In the genomic region with DNA sequence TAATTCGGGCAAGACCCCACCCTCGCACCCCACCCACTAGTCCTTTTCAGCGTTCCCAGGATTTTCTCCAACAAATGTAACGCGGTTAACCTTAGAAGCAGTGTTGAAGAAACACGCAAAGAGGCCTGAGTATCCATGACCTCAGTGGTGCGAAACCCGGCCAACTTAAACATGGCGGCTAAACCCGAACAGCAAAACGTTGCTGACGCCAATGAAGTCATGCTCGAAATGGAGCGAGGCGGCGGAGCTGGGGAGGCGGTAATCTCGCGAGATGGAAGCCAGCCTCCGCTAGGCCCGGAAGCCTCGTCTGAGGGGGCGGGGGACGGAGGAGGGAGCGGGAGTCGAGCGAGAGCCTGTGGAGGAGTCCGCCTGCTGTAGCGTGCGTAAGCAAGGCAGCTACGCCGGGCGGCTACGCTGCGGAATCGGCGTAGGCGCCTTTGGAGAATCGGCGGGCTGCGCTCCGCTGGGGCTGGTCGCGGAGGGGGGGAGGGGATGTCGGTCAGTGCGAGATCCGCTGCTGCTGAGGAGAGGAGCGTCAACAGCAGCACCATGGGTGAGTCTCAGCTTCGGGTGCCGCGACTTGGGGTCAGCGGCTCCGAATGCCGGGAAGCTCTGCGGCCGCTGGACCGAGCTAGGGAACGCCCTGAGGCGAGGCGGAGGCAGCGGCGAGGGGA, we compare ENCODE assay signal across 8 cellular contexts. TPM values are rescaled to one million over a fixed set of nuclear protein-coding genes. Genes with fewer than 3 reads are reported as not detected.
DNase-seq lines count a peak whose midpoint lies in the region; ATAC-seq and TF ChIP-seq lines count a peak whose summit lies in the region.

A gene (plus strand): TSS at position 340 of the 674 bp plus-strand sequence. CDS start 153 bp downstream, at position 493.

- no peaks in the 10 kb centered on the region for H3K27me3 Mint-ChIP-seq in WTC11 (ENCODE audit: low read depth)

- H3K27ac ChIP-seq in AG04450 (ENCODE audit: low read depth, low read length) (peak within 1 kb of the TSS; percentile 98), smooth muscle cell (ENCODE audit: low read depth) (peak within 1 kb of the TSS; percentile 97)

- CTCF ChIA-PET in AG04450 (lab: Charles Lee): interaction anchor here (0.6 to 5.6 kb wide), 18 partner anchors 9 to 549 kb away, joined by 3 to 58 read pairs (median 4); no protein-coding TSS in a partner anchor
- CTCF ChIA-PET in WTC11 (lab: Charles Lee): interaction anchor here (0.6 to 4.1 kb wide), 15 partner anchors 9 to 205 kb away, joined by 3 to 32 read pairs (median 3); no protein-coding TSS in a partner anchor

- peak within 1 kb of the TSS; percentile 98 for H3K27ac Mint-ChIP-seq in WTC11

- H3K4me1 Mint-ChIP-seq in WTC11: peaks cover 42% of the 10 kb centered on the region

- DNase-seq in AG04450 (ENCODE audit: low read depth, low spot score) (peak; percentile 97), NCI-H226 (peak; percentile 100), WTC11 (ENCODE audit: low spot score) (peak; percentile 99), cardiac fibroblast (ENCODE audit: low read depth in 2 of 2) (peak; percentile 99), iPS-NIHi11 (ENCODE audit: low spot score) (peak; percentile 93), smooth muscle cell (lab: John Stamatoyannopoulos, UW; ENCODE audit: unreplicated experiment) (peak; percentile 94)

- TF ChIP-seq CTCF in AG04450 (IDR thresholded peaks at IDR 0.05; ENCODE audit: low read depth, low read length) (no peak), WTC11 (IDR thresholded peaks at IDR 0.05) (no peak), cardiac fibroblast (IDR thresholded peaks at IDR 0.05; ENCODE audit: low read depth, low read length) (no peak), smooth muscle cell (IDR thresholded peaks at IDR 0.05; ENCODE audit: borderline replicate concordance, insufficient read depth, poor library complexity, severe bottlenecking) (no peak)

- H3K27me3 ChIP-seq in AG04450 (ENCODE audit: control insufficient read depth, insufficient read depth, low read length) (no peaks in the 10 kb centered on the region), smooth muscle cell (ENCODE audit: low read depth) (no peaks in the 10 kb centered on the region)

- peaks cover 58% of the 10 kb centered on the region for H3K79me2 ChIP-seq in smooth muscle cell (ENCODE audit: low read depth)

- no peaks in the 10 kb centered on the region for H3K36me3 ChIP-seq in smooth muscle cell (ENCODE audit: low read depth)

- H3K4me2 ChIP-seq in smooth muscle cell: peak within 1 kb of the TSS; percentile 90

- ATAC-seq in GM18909 (IDR thresholded peaks at IDR 0.05; ENCODE audit: poor library complexity, unreplicated experiment) (peak; percentile 90), HG03175 (IDR thresholded peaks at IDR 0.05; ENCODE audit: unreplicated experiment) (peak; percentile 88), WTC11 (peak; percentile 93)

- peaks cover 24% of the 10 kb centered on the region for H3K4me1 ChIP-seq in smooth muscle cell (ENCODE audit: low read depth)

- under 1% methylated on average over 40 of the region's 62 CpGs for WGBS in smooth muscle cell (ENCODE audit: low lambda C conversion rate)

- peak within 1 kb of the TSS; percentile 94 for H3K9ac ChIP-seq in smooth muscle cell (ENCODE audit: low read depth)

- H4K20me1 ChIP-seq in smooth muscle cell (ENCODE audit: low read depth): peaks cover 39% of the 10 kb centered on the region

- peak within 1 kb of the TSS; percentile 65 for H2AFZ ChIP-seq in smooth muscle cell (ENCODE audit: low read depth)

- H3K9me3 Mint-ChIP-seq in WTC11: no peaks in the 10 kb centered on the region

- no peaks in the 10 kb centered on the region for H3K36me3 Mint-ChIP-seq in WTC11

- peak within 1 kb of the TSS; percentile 78 for H3K4me3 ChIP-seq in AG04450 (ENCODE audit: low read depth, low read length)
- peak within 1 kb of the TSS; percentile 93 to 97 for H3K4me3 ChIP-seq in cardiac fibroblast (replicated peaks in 1 of 2; ENCODE audit: low read depth in 2 of 2, low read length in 2 of 2)
- H3K4me3 ChIP-seq in smooth muscle cell: peak within 1 kb of the TSS; percentile 90

- POLR2A ChIA-PET in AG04450 (lab: Yijun Ruan, JAX) (interaction anchor here (0.5 to 1.8 kb wide), 15 partner anchors 10 to 589 kb away, joined by 3 to 17 read pairs (median 5); a partner anchor contains a TSS), WTC11 (lab: Charles Lee) (interaction anchor here (0.6 to 2.7 kb wide), 13 partner anchors 9 to 765 kb away, joined by 3 to 16 read pairs (median 3); a partner anchor contains a TSS)

- H3K9me3 ChIP-seq in AG04450 (ENCODE audit: control insufficient read depth, insufficient read depth, low read length) (no peaks in the 10 kb centered on the region; the same call in 1 of the 2 replicates), smooth muscle cell (replicated peaks; ENCODE audit: low read depth) (no peaks in the 10 kb centered on the region)

- H3F3A ChIP-seq in smooth muscle cell (ENCODE audit: low read depth): peaks cover 6% of the 10 kb centered on the region

- H3K4me3 Mint-ChIP-seq in WTC11: peak within 1 kb of the TSS; percentile 90

TF ChIP-seq in WTC11, 78 proteins besides CTCF, POLR2A, EP300 and RAD21 (continues in another document):
- TF ChIP-seq ETV6 (CRISPR knock-in tag; IDR thresholded peaks at IDR 0.05) (no peak; the same call in 1 of the 2 replicates), CREB1 (CRISPR knock-in tag; IDR thresholded peaks at IDR 0.05) (no peak), NR2C2 (CRISPR knock-in tag; IDR thresholded peaks at IDR 0.05) (no peak), GABPB1 (CRISPR knock-in tag; IDR thresholded peaks at IDR 0.05) (peak; percentile 55), NFYB (CRISPR knock-in tag; conservative IDR thresholded peaks at IDR 0.05; ENCODE audit: low read depth) (no peak; the same call in 1 of the 2 replicates), FOXK1 (CRISPR knock-in tag; IDR thresholded peaks at IDR 0.05) (peak; percentile 75; the same call in 1 of the 2 replicates), MYBL2 (CRISPR knock-in tag; IDR thresholded peaks at IDR 0.05) (peak; percentile 87), SMAD3 (CRISPR knock-in tag; IDR thresholded peaks at IDR 0.05; ENCODE audit: borderline replicate concordance) (peak; percentile 75; the same call in 1 of the 2 replicates)
- TF ChIP-seq, protein P1, sequence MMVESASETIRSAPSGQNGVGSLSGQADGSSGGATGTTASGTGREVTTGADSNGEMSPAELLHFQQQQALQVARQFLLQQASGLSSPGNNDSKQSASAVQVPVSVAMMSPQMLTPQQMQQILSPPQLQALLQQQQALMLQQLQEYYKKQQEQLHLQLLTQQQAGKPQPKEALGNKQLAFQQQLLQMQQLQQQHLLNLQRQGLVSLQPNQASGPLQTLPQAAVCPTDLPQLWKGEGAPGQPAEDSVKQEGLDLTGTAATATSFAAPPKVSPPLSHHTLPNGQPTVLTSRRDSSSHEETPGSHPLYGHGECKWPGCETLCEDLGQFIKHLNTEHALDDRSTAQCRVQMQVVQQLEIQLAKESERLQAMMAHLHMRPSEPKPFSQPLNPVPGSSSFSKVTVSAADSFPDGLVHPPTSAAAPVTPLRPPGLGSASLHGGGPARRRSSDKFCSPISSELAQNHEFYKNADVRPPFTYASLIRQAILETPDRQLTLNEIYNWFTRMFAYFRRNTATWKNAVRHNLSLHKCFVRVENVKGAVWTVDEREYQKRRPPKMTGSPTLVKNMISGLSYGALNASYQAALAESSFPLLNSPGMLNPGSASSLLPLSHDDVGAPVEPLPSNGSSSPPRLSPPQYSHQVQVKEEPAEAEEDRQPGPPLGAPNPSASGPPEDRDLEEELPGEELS (CRISPR knock-in tag; IDR thresholded peaks at IDR 0.05): peak; percentile 39; the same call in 1 of the 2 replicates
- TF ChIP-seq, protein P2, sequence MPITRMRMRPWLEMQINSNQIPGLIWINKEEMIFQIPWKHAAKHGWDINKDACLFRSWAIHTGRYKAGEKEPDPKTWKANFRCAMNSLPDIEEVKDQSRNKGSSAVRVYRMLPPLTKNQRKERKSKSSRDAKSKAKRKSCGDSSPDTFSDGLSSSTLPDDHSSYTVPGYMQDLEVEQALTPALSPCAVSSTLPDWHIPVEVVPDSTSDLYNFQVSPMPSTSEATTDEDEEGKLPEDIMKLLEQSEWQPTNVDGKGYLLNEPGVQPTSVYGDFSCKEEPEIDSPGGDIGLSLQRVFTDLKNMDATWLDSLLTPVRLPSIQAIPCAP (CRISPR knock-in tag; IDR thresholded peaks at IDR 0.05): 0 out of 2 replicates have a peak, but pooled peaks have one; percentile 18
- TF ChIP-seq, protein P3, sequence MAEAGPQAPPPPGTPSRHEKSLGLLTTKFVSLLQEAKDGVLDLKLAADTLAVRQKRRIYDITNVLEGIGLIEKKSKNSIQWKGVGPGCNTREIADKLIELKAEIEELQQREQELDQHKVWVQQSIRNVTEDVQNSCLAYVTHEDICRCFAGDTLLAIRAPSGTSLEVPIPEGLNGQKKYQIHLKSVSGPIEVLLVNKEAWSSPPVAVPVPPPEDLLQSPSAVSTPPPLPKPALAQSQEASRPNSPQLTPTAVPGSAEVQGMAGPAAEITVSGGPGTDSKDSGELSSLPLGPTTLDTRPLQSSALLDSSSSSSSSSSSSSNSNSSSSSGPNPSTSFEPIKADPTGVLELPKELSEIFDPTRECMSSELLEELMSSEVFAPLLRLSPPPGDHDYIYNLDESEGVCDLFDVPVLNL (CRISPR knock-in tag; IDR thresholded peaks at IDR 0.05; ENCODE audit: borderline replicate concordance, low read depth): no peak
- TF ChIP-seq, protein P4, sequence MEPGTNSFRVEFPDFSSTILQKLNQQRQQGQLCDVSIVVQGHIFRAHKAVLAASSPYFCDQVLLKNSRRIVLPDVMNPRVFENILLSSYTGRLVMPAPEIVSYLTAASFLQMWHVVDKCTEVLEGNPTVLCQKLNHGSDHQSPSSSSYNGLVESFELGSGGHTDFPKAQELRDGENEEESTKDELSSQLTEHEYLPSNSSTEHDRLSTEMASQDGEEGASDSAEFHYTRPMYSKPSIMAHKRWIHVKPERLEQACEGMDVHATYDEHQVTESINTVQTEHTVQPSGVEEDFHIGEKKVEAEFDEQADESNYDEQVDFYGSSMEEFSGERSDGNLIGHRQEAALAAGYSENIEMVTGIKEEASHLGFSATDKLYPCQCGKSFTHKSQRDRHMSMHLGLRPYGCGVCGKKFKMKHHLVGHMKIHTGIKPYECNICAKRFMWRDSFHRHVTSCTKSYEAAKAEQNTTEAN (CRISPR knock-in tag; IDR thresholded peaks at IDR 0.05): peak; percentile 19; the same call in 1 of the 2 replicates

RNA-seq across cellular contexts. Expression of the gene that starts here (rescaled TPM):
- polyA plus RNA-seq in AG04450 (2011; rRNA removed) (280 and 428 TPM in 2 replicates), smooth muscle cell (446 and 452 TPM in 2 replicates)
- polyA minus RNA-seq in AG04450 (2011; rRNA and poly(A)+ RNA removed): 77.7 and 140 TPM in 2 replicates
- total RNA-seq in WTC11 (2021) (153 to 161 TPM (median 158 TPM) in 3 replicates), smooth muscle cell (491 and 585 TPM in 2 replicates)

Comparison
In these comparisons a context has a peak if more than half of its experiments do, and no peak if none do; other contexts are left out.
1. Peak in every context shown above with its lines: DNase-seq, ATAC-seq, H3K4me3 ChIP-seq and H3K27ac ChIP-seq.